ENCODE assay signal across 13 cellular contexts in the genomic region with DNA sequence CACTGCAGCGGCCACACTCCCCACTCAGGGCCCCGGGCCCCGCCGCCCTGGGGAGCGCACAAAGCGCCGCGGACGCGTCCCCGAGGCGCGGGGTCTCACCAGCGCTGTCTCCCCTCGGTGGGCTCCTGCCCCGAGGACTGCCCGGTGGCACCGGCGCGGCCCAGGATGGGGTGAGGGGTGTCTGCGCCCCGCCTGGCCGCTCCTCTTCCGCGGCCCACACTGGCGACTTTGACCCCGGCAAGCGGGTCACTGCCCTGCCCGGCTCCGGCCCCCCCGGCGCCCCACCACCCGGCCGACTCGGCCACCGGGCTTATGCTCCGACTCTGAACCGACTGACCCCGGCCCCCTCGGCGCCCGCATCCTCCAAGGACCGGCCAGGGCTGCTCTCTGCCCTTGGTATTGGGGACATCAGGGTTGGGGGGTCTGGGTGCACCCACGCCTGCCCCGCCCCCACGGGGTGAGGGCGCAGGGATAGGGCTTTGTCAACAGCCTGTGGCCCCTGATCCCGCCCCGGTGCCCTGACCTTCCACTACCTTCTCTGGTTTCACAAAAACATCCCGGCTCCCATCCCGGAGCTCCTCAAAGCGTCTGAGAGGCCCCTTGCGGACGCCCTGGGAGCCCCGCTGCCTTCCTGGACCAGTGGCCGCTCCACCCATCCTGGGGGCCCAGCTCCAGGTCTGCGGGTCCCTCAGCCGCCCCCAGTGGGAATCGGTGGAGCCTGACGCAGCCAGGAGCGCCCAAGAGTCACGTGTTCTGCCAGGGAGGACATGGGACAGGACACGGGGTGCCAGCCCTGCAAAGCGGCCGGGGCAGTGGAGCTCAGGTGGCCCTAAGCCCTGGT. TPM values are rescaled to one million over a fixed set of nuclear protein-coding genes. Genes with fewer than 3 reads are reported as not detected.
DNase-seq lines count a peak whose midpoint lies in the region; ATAC-seq and TF ChIP-seq lines count a peak whose summit lies in the region.
"Had no signal": no experiment of that assay in that cellular context is flagged by ENCODE, and none has a peak within 500 bp of the region (broad histone marks: within the 10 kb centered on the region; RNA-seq: fewer than 3 reads in every experiment).

No MANE protein-coding gene starts in this region.

- no peak overlapping the region for H3K27ac ChIP-seq in esophagus muscularis mucosa (replicated peaks in 1 of 4)
- no peak overlapping the region for H3K27ac ChIP-seq in psoas muscle
- H3K27ac ChIP-seq in Karpas-422 (ENCODE audit: low read length): no peak overlapping the region
- H3K27ac ChIP-seq: 22Rv1 had no signal

- TF ChIP-seq POLR2A in esophagus muscularis mucosa (IDR thresholded peaks at IDR 0.05; ENCODE audit: low read depth): no peak

- H3K36me3 Mint-ChIP-seq in CD14-positive monocyte: no peaks in the 10 kb centered on the region

- no peaks in the 10 kb centered on the region for H3K79me2 ChIP-seq in Karpas-422 (ENCODE audit: low read length)

- ATAC-seq in psoas muscle: peak in 2 of 4 donors; percentile 42 to 63

- no peaks in the 10 kb centered on the region for H4K20me1 ChIP-seq in Karpas-422 (ENCODE audit: insufficient read depth, low read depth, low read length)

- H3K36me3 ChIP-seq in esophagus muscularis mucosa (no peaks in the 10 kb centered on the region), psoas muscle (ENCODE audit: insufficient read depth in 1 of 2, low read depth in 1 of 2) (no peaks in the 10 kb centered on the region), Karpas-422 (ENCODE audit: insufficient read depth, low read length) (no peaks in the 10 kb centered on the region)

- intact Hi-C loops in esophagus muscularis mucosa (cut with DNase I): no loop called here
- intact Hi-C loops in psoas muscle (cut with DNase I): no loop called here
- intact Hi-C loops in CD14-positive monocyte (cut with micrococcal nuclease): no loop called here

- no peaks in the 10 kb centered on the region for H3K9me3 ChIP-seq in esophagus muscularis mucosa
- H3K9me3 ChIP-seq in psoas muscle: no peaks in the 10 kb centered on the region
- no peaks in the 10 kb centered on the region for H3K9me3 ChIP-seq in Karpas-422 (ENCODE audit: low read length)

- DNase-seq in DMS 273 (lab: John Stamatoyannopoulos, UW; ENCODE audit: unreplicated experiment) (peak; percentile 50), DMS 273 treated with DMSO at 0.1 percent for 48 hours (lab: John Stamatoyannopoulos, UW) (no peak), esophagus muscularis mucosa (ENCODE audit: extremely low spot score) (no peak), psoas muscle (no peak), Karpas-422 (no peak), CD14-positive monocyte (ENCODE audit: low spot score) (no peak)
- DNase-seq: activated CD4-positive, alpha-beta T cell treated with anti-CD3 and anti-CD28 coated beads, Interleukin-2, amount 50 U/mL, for 1 hour; hippocampal formation; NCI-H2171; T-helper 1 cell had no signal

- H3K4me3 Mint-ChIP-seq in CD14-positive monocyte: peak overlapping the region in 1 of 2 donors; percentile 73

- H3K4me1 ChIP-seq in esophagus muscularis mucosa (peaks cover 12 to 24% (median 20%) of the 10 kb centered on the region in 4 donors), psoas muscle (no peaks in the 10 kb centered on the region), Karpas-422 (ENCODE audit: low read length) (no peaks in the 10 kb centered on the region)

- peaks cover 0 to 14% (median 8%) of the 10 kb centered on the region in 7 donors for H3K9me3 Mint-ChIP-seq in CD14-positive monocyte

- H3K9ac ChIP-seq in Karpas-422 (ENCODE audit: low read length): no peak overlapping the region

- H3K27me3 ChIP-seq in esophagus muscularis mucosa: peaks cover 0 to 97% (median 39%) of the 10 kb centered on the region in 4 donors
- peaks cover 0 to 81% (median 36%) of the 10 kb centered on the region in 3 donors for H3K27me3 ChIP-seq in psoas muscle (ENCODE audit: insufficient read depth in 3 of 3, low read length in 2 of 3)
- no peaks in the 10 kb centered on the region for H3K27me3 ChIP-seq in Karpas-422 (ENCODE audit: low read length)

- H3K27ac Mint-ChIP-seq in CD14-positive monocyte: no peak overlapping the region

- H3K9me2 ChIP-seq in Karpas-422 (replicated peaks; ENCODE audit: insufficient read depth, low read length): no peaks in the 10 kb centered on the region

- WGBS in esophagus muscularis mucosa: 12% methylated on average over 14 of the region's 65 CpGs
- 2 to 4% (median 3%) methylated on average over 45 to 65 of the region's 65 CpGs for WGBS in psoas muscle, 3 donors

- no peaks in the 10 kb centered on the region for H3K4me1 Mint-ChIP-seq in CD14-positive monocyte

- H3K4me2 ChIP-seq in Karpas-422 (ENCODE audit: low read depth, low read length, poor library complexity, severe bottlenecking): no peak overlapping the region

- H2AFZ ChIP-seq in Karpas-422 (ENCODE audit: low read length): no peak overlapping the region

- TF ChIP-seq CTCF in esophagus muscularis mucosa (IDR thresholded peaks at IDR 0.05): no peak
- no peak for TF ChIP-seq CTCF in psoas muscle (IDR thresholded peaks at IDR 0.05)
- no peak for TF ChIP-seq CTCF in CD14-positive monocyte (IDR thresholded peaks at IDR 0.05)

- H3K4me3 ChIP-seq in esophagus muscularis mucosa (peak overlapping the region in 3 of 4 donors; percentile 27 to 28 (median 27)), psoas muscle (peak overlapping the region; percentile 49), Karpas-422 (ENCODE audit: low read length) (no peak overlapping the region)

- H3K27me3 Mint-ChIP-seq in CD14-positive monocyte (ENCODE audit: low read depth in 3 of 3): peaks cover 53 to 93% (median 76%) of the 10 kb centered on the region in 3 donors

- TF ChIP-seq EP300 in esophagus muscularis mucosa (IDR thresholded peaks at IDR 0.05): no peak

RNA-seq across cellular contexts. Expression of gene GCGR, which starts 0.8 kb away (rescaled TPM):
- total RNA-seq in esophagus muscularis mucosa (under 1 TPM in 2 of 4 donors, not detected in 2; 0.17 to 0.40 TPM), psoas muscle (not detected)
- polyA plus RNA-seq in psoas muscle (under 1 TPM in 2 of 3 donors, not detected in 1; 0.03 to 0.08 TPM), CD14-positive monocyte (not detected)
- not detected in 2 replicates for total RNA-seq in Karpas-422 (2014; rRNA removed; shearing (Covaris generic); ENCODE audit: low replicate concordance)
- total RNA-seq: M059J had no signal

RNA-seq across cellular contexts. Expression of gene MCRIP1, which starts 28.3 kb away (rescaled TPM):
- total RNA-seq in esophagus muscularis mucosa (100 to 1,000 TPM in 3 of 4 donors, 10 to 100 TPM in 1; 83.5 to 146 (median 114) TPM), psoas muscle (10 to 100 TPM; 20.5 to 47.6 (median 25.7) TPM)
- polyA plus RNA-seq in psoas muscle (100 to 1,000 TPM in 1 of 3 donors, 10 to 100 TPM in 2; 45.1 to 187 (median 57.1) TPM), CD14-positive monocyte (10 to 100 TPM; 48.5 to 63.0 TPM)
- 55.9 and 99.9 TPM in 2 replicates for total RNA-seq in Karpas-422 (2014; rRNA removed; shearing (Covaris generic); ENCODE audit: low replicate concordance)

RNA-seq across cellular contexts. Expression of gene PPP1R27, which starts 30.1 kb away (rescaled TPM):
- not detected for total RNA-seq in esophagus muscularis mucosa
- total RNA-seq in psoas muscle: 1,000 to 10,000 TPM in 3 of 4 donors, 100 to 1,000 TPM in 1; 976 to 2,217 (median 1,286) TPM
- 100 to 1,000 TPM; 296 to 661 (median 603) TPM for polyA plus RNA-seq in psoas muscle
- 0.25 TPM in 1 of 2 replicates, not detected in the other for total RNA-seq in Karpas-422 (2014; rRNA removed; shearing (Covaris generic); ENCODE audit: low replicate concordance)
- polyA plus RNA-seq in CD14-positive monocyte: under 1 TPM; 0.22 to 0.33 TPM
- total RNA-seq: M059J, mucosa of gallbladder had no signal

RNA-seq across cellular contexts. Expression of gene P4HB, which starts 55.6 kb away (rescaled TPM):
- total RNA-seq in esophagus muscularis mucosa: 100 to 1,000 TPM; 269 to 334 (median 313) TPM
- 100 to 1,000 TPM; 244 to 361 (median 296) TPM for total RNA-seq in psoas muscle
- 100 to 1,000 TPM; 236 to 384 (median 267) TPM for polyA plus RNA-seq in psoas muscle
- total RNA-seq in Karpas-422 (2014; rRNA removed; shearing (Covaris generic); ENCODE audit: low replicate concordance): 175 and 263 TPM in 2 replicates
- 100 to 1,000 TPM; 291 to 297 TPM for polyA plus RNA-seq in CD14-positive monocyte

Comparison
In these comparisons a context has a peak if more than half of its experiments do, and no peak if none do; other contexts are left out.
1. RNA of gene PPP1R27, which starts 30.1 kb away (total RNA-seq): 976 to 2,217 TPM in psoas muscle; 0.25 TPM in Karpas-422 and not detected in esophagus muscularis mucosa; every median in the first group is over 100 times any median in the second.